Comparison of ENCODE assay signal across 15 cellular contexts in the genomic region with DNA sequence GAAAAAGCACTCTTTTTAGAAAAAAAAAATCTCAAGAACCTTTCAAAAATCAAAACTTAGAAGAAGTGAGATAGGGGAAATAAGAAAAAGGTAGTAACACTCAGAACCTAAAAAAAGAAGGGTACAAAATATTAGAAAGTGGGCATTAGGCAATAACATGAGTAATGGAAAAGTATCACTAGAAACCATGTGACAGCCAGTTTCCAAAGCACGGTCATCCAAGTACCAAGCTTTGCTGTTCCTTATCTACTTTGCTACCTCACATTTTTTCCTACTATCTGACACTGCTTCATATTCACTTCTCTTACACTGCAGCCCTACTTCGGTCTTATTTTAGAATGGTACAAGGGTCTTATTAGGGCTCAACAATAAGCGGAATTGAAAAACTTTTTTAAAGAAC. TPM values are rescaled to one million over a fixed set of nuclear protein-coding genes. Genes with fewer than 3 reads are reported as not detected.
DNase-seq lines count a peak whose midpoint lies in the region; FAIRE-seq and TF ChIP-seq lines count a peak whose summit lies in the region.
"Had no signal": no experiment of that assay in that cellular context is flagged by ENCODE, and none has a peak within 500 bp of the region (broad histone marks: within the 10 kb centered on the region; RNA-seq: fewer than 3 reads in every experiment).

No MANE protein-coding gene starts in this region.

- TF ChIP-seq POLR2A in GM12892 (IDR thresholded peaks at IDR 0.05; ENCODE audit: low read depth, low read length) = no peak

- FAIRE-seq in GM12892 (lab: Jason Lieb, UNC) = no peak
- FAIRE-seq: GM19239 had no signal

- intact Hi-C loops in ascending aorta (cut with DNase I) = loop anchor here (2.0 kb wide), 1 partner anchor 29 kb away; no protein-coding TSS in a partner anchor

- DNase-seq in HCEC 1CT (peak; percentile 13), ascending aorta (ENCODE audit: low spot score in 2 of 2) (no peak), iris pigment epithelial cell (ENCODE audit: low read depth) (peak; percentile 54), midbrain (lab: John Stamatoyannopoulos, UW) (no peak), activated gamma-delta T cell (lab: John Stamatoyannopoulos, UW) (no peak), GM12892 (ENCODE audit: insufficient read length) (no peak)
- DNase-seq in activated CD8-positive, alpha-beta memory T cell treated with anti-CD3 and anti-CD28 coated beads, Interleukin-2, amount 50 U/mL, for 4 hours = no peak
- DNase-seq: activated CD4-positive, CD25-positive, alpha-beta regulatory T cell; activated naive CD4-positive, alpha-beta T cell treated with Interleukin-2 at 50 U/mL for 16 hours; effector CD4-positive, alpha-beta T cell; naive thymus-derived CD8-positive, alpha-beta T cell; NCI-H510A; stimulated activated CD4-positive, alpha-beta T cell treated with anti-CD3 and anti-CD28 coated beads, Interleukin-15, amount 100 ng/mL, for 24 hours had no signal

- H3K27ac ChIP-seq in BLaER1 (no peak overlapping the region), ascending aorta (peak overlapping the region; percentile 56 to 70)

- no peak overlapping the region for H3K9ac ChIP-seq in BLaER1

- H4K20me1 ChIP-seq in BLaER1 = no peaks in the 10 kb centered on the region

- H3K27me3 ChIP-seq in BLaER1 (no peaks in the 10 kb centered on the region), ascending aorta (no peaks in the 10 kb centered on the region)

- TF ChIP-seq CTCF in ascending aorta (IDR thresholded peaks at IDR 0.05) = no peak

- H3K9me3 ChIP-seq in BLaER1 (no peaks in the 10 kb centered on the region), ascending aorta (no peaks in the 10 kb centered on the region)

- H3K36me3 ChIP-seq in BLaER1 = no peaks in the 10 kb centered on the region
- H3K36me3 ChIP-seq in ascending aorta = no peaks in the 10 kb centered on the region

- peak overlapping the region; percentile 50 for H3K4me2 ChIP-seq in BLaER1

- peaks cover 46% of the 10 kb centered on the region for H3K4me1 ChIP-seq in BLaER1
- peaks cover 0 to 26% of the 10 kb centered on the region in 2 donors for H3K4me1 ChIP-seq in ascending aorta

- no peak overlapping the region for H3K4me3 ChIP-seq in BLaER1
- H3K4me3 ChIP-seq in ascending aorta = no peak overlapping the region

RNA-seq across cellular contexts. Expression of a gene that starts 30.3 kb away (rescaled TPM):
- total RNA-seq in ascending aorta = 143 TPM
- polyA plus RNA-seq in GM12892 (2012; ENCODE audit: missing spikeins) = 11.4 TPM

Comparison
In these comparisons a context has a peak if more than half of its experiments do, and no peak if none do; other contexts are left out.
1. DNase-seq: peak in HCEC 1CT (single experiment) and iris pigment epithelial cell (single experiment); none in ascending aorta (0 of 2), activated CD8-positive, alpha-beta memory T cell treated with anti-CD3 and anti-CD28 coated beads, Interleukin-2, amount 50 U/mL, for 4 hours (single experiment), midbrain (single experiment), activated gamma-delta T cell (single experiment) and GM12892 (single experiment).